ENCODE assay signal across 35 cellular contexts in genomic region chr5:66302344-66302743, GRCh38.
"Had no signal": no experiment of that assay in that cellular context is flagged by ENCODE, and none has a peak within 500 bp of the region (broad histone marks: within the 10 kb centered on the region; RNA-seq: fewer than 3 reads in every experiment).

No MANE protein-coding gene starts in this region.

- H3K36me3 ChIP-seq: MG63 had no signal

- H3K4me3 ChIP-seq: MG63 had no signal

- DNase-seq: Kasumi-1, MG63, MM.1S, MV-4-11, NCI-H1048, NCI-H1092, NCI-H1092 treated with DMSO at 0.1 percent for 48 hours, NCI-H1105, NCI-H1105 treated with DMSO at 0.1 percent for 48 hours, NCI-H1417, NCI-H1417 treated with DMSO at 0.1 percent for 48 hours, NCI-H1436, NCI-H1436 treated with DMSO at 0.1 percent for 48 hours, NCI-H146, NCI-H1694, NCI-H1694 treated with DMSO at 0.1 percent for 48 hours, NCI-H187, NCI-H187 treated with DMSO at 0.1 percent for 48 hours, NCI-H1930, NCI-H2029, NCI-H2029 treated with DMSO at 0.1 percent for 48 hours, NCI-H2081, NCI-H2081 treated with DMSO at 0.1 percent for 48 hours, NCI-H2107, NCI-H2171, NCI-H2171 treated with DMSO at 0.1 percent for 48 hours, NCI-H2227 treated with DMSO at 0.1 percent for 48 hours, NCI-H226, NCI-H345, NCI-H446, NCI-H446 treated with DMSO at 0.1 percent for 48 hours, NCI-H510A, NCI-H510A treated with DMSO at 0.1 percent for 48 hours, NCI-H524, NCI-H524 treated with DMSO at 0.1 percent for 48 hours had no signal

- H3K9me3 ChIP-seq: MG63 had no signal
